20 cellular contexts compared by ENCODE assay signal in the genomic region with DNA sequence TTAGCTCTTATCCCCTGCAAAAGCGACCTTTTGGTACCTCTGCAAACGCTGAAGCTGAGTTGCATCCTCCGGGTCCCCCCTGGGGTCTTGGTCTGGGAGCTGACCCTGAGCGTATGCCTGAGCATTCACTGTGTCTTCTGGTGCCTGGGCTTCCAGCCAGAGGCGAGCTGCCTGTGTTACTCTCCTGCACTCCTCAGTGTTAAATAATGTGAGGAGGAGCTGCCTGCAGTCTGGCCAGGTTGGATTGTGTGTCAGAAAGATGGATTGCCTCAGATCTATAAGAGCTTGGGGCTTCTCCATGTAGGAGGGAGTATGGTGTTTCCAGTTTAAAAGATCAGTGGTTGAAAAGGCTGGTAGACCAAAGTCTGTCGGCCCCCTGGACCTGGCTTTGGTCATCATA. TPM values are rescaled to one million over a fixed set of nuclear protein-coding genes. Genes with fewer than 3 reads are reported as not detected.
DNase-seq lines count a peak whose midpoint lies in the region; ATAC-seq and TF ChIP-seq lines count a peak whose summit lies in the region.
"Had no signal": no experiment of that assay in that cellular context is flagged by ENCODE, and none has a peak within 500 bp of the region (broad histone marks: within the 10 kb centered on the region; RNA-seq: fewer than 3 reads in every experiment).

No MANE protein-coding gene starts in this region.

- 43% methylated on average over 6 of the region's 6 CpGs for WGBS in hepatocyte (ENCODE audit: low lambda C conversion rate, missing lambda C conversion rate)
- no CpG with 5 or more reads among the region's 6 CpGs for WGBS in trophoblast cell (ENCODE audit: extremely low coverage, insufficient coverage, insufficient read length)

- no peak overlapping the region for H3K23ac ChIP-seq in trophoblast cell (ENCODE audit: low read length)

- peaks cover 13 to 19% (median 14%) of the 10 kb centered on the region in 10 experiments; a peak in 18 of 20 replicates for H3K4me1 ChIP-seq in BLaER1 treated with 17β-estradiol and CSF1 and Interleukin-3, amounts not matched to agents 10 nM and 100 nM
- H3K4me1 ChIP-seq in hepatocyte (ENCODE audit: insufficient read depth) (peaks cover 10% of the 10 kb centered on the region), trophoblast cell (ENCODE audit: control insufficient read depth in 1 of 2, insufficient read depth in 2 of 2, low read length in 2 of 2) (peaks cover 3 to 7% of the 10 kb centered on the region in 2 experiments)

- no peaks in the 10 kb centered on the region for H3K9me2 ChIP-seq in hepatocyte (replicated peaks; ENCODE audit: insufficient read depth)

- intact Hi-C loops in CD4-positive, alpha-beta T cell (cut with DNase I, micrococcal nuclease): no loop called here

- CTCF ChIA-PET in WTC11 (lab: Charles Lee): interaction anchor here (1.1 to 2.6 kb wide), 5 partner anchors 9 to 419 kb away, joined by 3 to 16 read pairs (median 5); a partner anchor contains a TSS
- CTCF ChIA-PET in CD4-positive, alpha-beta T cell (lab: Charles Lee): no interaction called here

- H3K4me3 Mint-ChIP-seq in WTC11 (no peak overlapping the region), mesothelial cell of epicardium (no peak overlapping the region)
- no peak overlapping the region for H3K4me3 Mint-ChIP-seq in CD4-positive, alpha-beta T cell
- H3K4me3 Mint-ChIP-seq: activated CD8-positive, alpha-beta T cell treated with anti-CD3 and anti-CD28 coated beads, Interleukin-2, amount 10 ng/mL, durations not matched to agents 7 days and 5 days; CD8-positive, alpha-beta memory T cell; central memory CD8-positive, alpha-beta T cell had no signal

- H2BK120ac ChIP-seq in trophoblast cell (ENCODE audit: insufficient read depth, low read length, poor library complexity): no peak overlapping the region

- peaks cover 3% of the 10 kb centered on the region for H3K79me1 ChIP-seq in trophoblast cell (ENCODE audit: low read length)

- no peak overlapping the region for H4K91ac ChIP-seq in trophoblast cell (ENCODE audit: low read depth, low read length)

- H3K4ac ChIP-seq in trophoblast cell (ENCODE audit: low read depth, low read length): no peak overlapping the region

- H3K4me2 ChIP-seq in BLaER1 treated with 17β-estradiol and CSF1 and Interleukin-3, amounts not matched to agents 10 nM and 100 nM: peak overlapping the region; percentile 3 to 90 (median 41); a peak in 17 of 22 replicates
- peak overlapping the region; percentile 66 for H3K4me2 ChIP-seq in hepatocyte
- no peak overlapping the region for H3K4me2 ChIP-seq in trophoblast cell (ENCODE audit: low read length)

- H3K4me1 Mint-ChIP-seq in WTC11 (0 out of 2 replicates have a peak, but pooled peaks cover 2% of the 10 kb centered on the region), mesothelial cell of epicardium (peaks cover 11% of the 10 kb centered on the region)
- H3K4me1 Mint-ChIP-seq in CD4-positive, alpha-beta T cell (ENCODE audit: low read depth): no peaks in the 10 kb centered on the region
- H3K4me1 Mint-ChIP-seq: CD8-positive, alpha-beta memory T cell; central memory CD8-positive, alpha-beta T cell had no signal

- TF ChIP-seq CTCF in WTC11 (IDR thresholded peaks at IDR 0.05): no peak
- TF ChIP-seq CTCF in hepatocyte (IDR thresholded peaks at IDR 0.05; ENCODE audit: poor library complexity): no peak
- TF ChIP-seq CTCF in CD4-positive, alpha-beta T cell (IDR thresholded peaks at IDR 0.05): no peak
- no peak for TF ChIP-seq CTCF in mesothelial cell of epicardium (IDR thresholded peaks at IDR 0.05; ENCODE audit: unreplicated experiment)

- no peak for DNase-seq in WTC11 (ENCODE audit: low spot score)
- DNase-seq in hepatocyte (ENCODE audit: low spot score): no peak
- no peak for DNase-seq in trophoblast cell
- DNase-seq in HT-29 (ENCODE audit: low spot score): no peak
- no peak for DNase-seq in CD4-positive, alpha-beta T cell
- DNase-seq in mesothelial cell of epicardium (ENCODE audit: low spot score in 2 of 2, unreplicated experiment in 2 of 2): no peak
- DNase-seq in NCI-H526 (lab: John Stamatoyannopoulos, UW): no peak
- DNase-seq: activated CD4-positive, CD25-positive, alpha-beta regulatory T cell treated with anti-CD3 and anti-CD28 coated beads, Interleukin-2, amount 50 U/mL, for 72 hours; activated CD8-positive, alpha-beta T cell treated with anti-CD3 and anti-CD28 coated beads, Interleukin-2, amount 10 ng/mL, durations not matched to agents 7 days and 5 days; activated T-cell treated with anti-CD3 and anti-CD28 coated beads, Interleukin-2, amount 50 U/mL, for 1 hour; CD8-positive, alpha-beta memory T cell; GOT3; KG1; NCI-H1694 treated with DMSO at 0.1 percent for 48 hours; NK-92 treated with Interleukin-12 subunit alpha and Interleukin-12 subunit beta, amount 100 ng/mL, for 24 hours; stimulated activated CD4-positive, alpha-beta T cell treated with anti-CD3 and anti-CD28 coated beads, Interleukin-12 subunit alpha, Interleukin-12 subunit beta, amount 100 ng/mL, for 4 hours; T1000 had no signal

- no peaks in the 10 kb centered on the region for H3K27me3 Mint-ChIP-seq in WTC11 (ENCODE audit: low read depth)
- peaks cover 19% of the 10 kb centered on the region for H3K27me3 Mint-ChIP-seq in CD4-positive, alpha-beta T cell
- no peaks in the 10 kb centered on the region for H3K27me3 Mint-ChIP-seq in mesothelial cell of epicardium (ENCODE audit: low read depth)

- H4K12ac ChIP-seq in trophoblast cell (ENCODE audit: low read depth, low read length): no peak overlapping the region

- peaks cover 0 to 65% (median 0%) of the 10 kb centered on the region in 11 experiments; a peak in 9 of 22 replicates for H3K27me3 ChIP-seq in BLaER1 treated with 17β-estradiol and CSF1 and Interleukin-3, amounts not matched to agents 10 nM and 100 nM
- H3K27me3 ChIP-seq in hepatocyte (no peaks in the 10 kb centered on the region), trophoblast cell (ENCODE audit: insufficient read depth, low read length) (no peaks in the 10 kb centered on the region)
- peaks cover 14% of the 10 kb centered on the region for H3K27me3 ChIP-seq in CD4-positive, alpha-beta T cell (ENCODE audit: control insufficient read depth, insufficient read depth, low read length)

- H4K8ac ChIP-seq in trophoblast cell (ENCODE audit: low read depth, low read length): peak overlapping the region; percentile 7

- no peak overlapping the region for H3K9ac ChIP-seq in BLaER1 treated with 17β-estradiol and CSF1 and Interleukin-3, amounts not matched to agents 10 nM and 100 nM
- H3K9ac ChIP-seq in trophoblast cell (ENCODE audit: low read length): no peak overlapping the region

- H2AFZ ChIP-seq in hepatocyte (no peak overlapping the region), trophoblast cell (ENCODE audit: insufficient read depth, low read length, poor library complexity) (no peak overlapping the region)

- H3K27ac ChIP-seq in BLaER1 treated with 17β-estradiol and CSF1 and Interleukin-3, amounts not matched to agents 10 nM and 100 nM: no peak overlapping the region
- H3K27ac ChIP-seq in hepatocyte: no peak overlapping the region
- no peak overlapping the region for H3K27ac ChIP-seq in trophoblast cell (ENCODE audit: low read depth, low read length)
- H3K27ac ChIP-seq in CD4-positive, alpha-beta T cell (ENCODE audit: low read depth, low read length): no peak overlapping the region

- H3K36me3 Mint-ChIP-seq in WTC11: no peaks in the 10 kb centered on the region
- H3K36me3 Mint-ChIP-seq in CD4-positive, alpha-beta T cell (ENCODE audit: low read depth): no peaks in the 10 kb centered on the region
- H3K36me3 Mint-ChIP-seq in mesothelial cell of epicardium: no peaks in the 10 kb centered on the region
- H3K36me3 Mint-ChIP-seq: CD8-positive, alpha-beta memory T cell had no signal

- peaks cover 0 to 8% (median 0%) of the 10 kb centered on the region in 11 experiments; a peak in 3 of 22 replicates for H3K9me3 ChIP-seq in BLaER1 treated with 17β-estradiol and CSF1 and Interleukin-3, amounts not matched to agents 10 nM and 100 nM (replicated peaks in 1 of 11)
- H3K9me3 ChIP-seq in hepatocyte (ENCODE audit: low read depth) (no peaks in the 10 kb centered on the region), trophoblast cell (ENCODE audit: insufficient read depth, low read depth, low read length) (no peaks in the 10 kb centered on the region)
- H3K9me3 ChIP-seq in CD4-positive, alpha-beta T cell (ENCODE audit: control insufficient read depth, low read length): no peaks in the 10 kb centered on the region

- no peak overlapping the region for H2BK12ac ChIP-seq in trophoblast cell (ENCODE audit: low read length)

- H2AK5ac ChIP-seq in trophoblast cell (ENCODE audit: low read length): no peak overlapping the region

- H3K9me3 Mint-ChIP-seq in WTC11 (peaks cover 11% of the 10 kb centered on the region; the same call in 1 of the 2 replicates), mesothelial cell of epicardium (no peaks in the 10 kb centered on the region)
- H3K9me3 Mint-ChIP-seq in CD4-positive, alpha-beta T cell: no peaks in the 10 kb centered on the region
- H3K9me3 Mint-ChIP-seq: central memory CD8-positive, alpha-beta T cell had no signal

- ATAC-seq in WTC11: peak; percentile 41; the same call in 1 of the 2 replicates
- no peak for ATAC-seq in CD4-positive, alpha-beta T cell (ENCODE audit: poor library complexity)
- ATAC-seq: activated CD8-positive, alpha-beta T cell treated with anti-CD3 and anti-CD28 coated beads, Interleukin-2, amount 10 ng/mL, durations not matched to agents 7 days and 5 days had no signal

- H2BK5ac ChIP-seq in trophoblast cell (ENCODE audit: low read depth, low read length, poor library complexity): no peak overlapping the region

- POLR2A ChIA-PET in WTC11 (lab: Charles Lee): no interaction called here
- POLR2A ChIA-PET in CD4-positive, alpha-beta T cell (lab: Charles Lee): no interaction called here

- no peak overlapping the region for H3K14ac ChIP-seq in trophoblast cell (ENCODE audit: low read length)

- H3K27ac Mint-ChIP-seq in WTC11 (no peak overlapping the region), mesothelial cell of epicardium (no peak overlapping the region)
- no peak overlapping the region for H3K27ac Mint-ChIP-seq in CD4-positive, alpha-beta T cell
- H3K27ac Mint-ChIP-seq: activated CD8-positive, alpha-beta T cell treated with anti-CD3 and anti-CD28 coated beads, Interleukin-2, amount 10 ng/mL, durations not matched to agents 7 days and 5 days; CD8-positive, alpha-beta memory T cell had no signal

- H4K20me1 ChIP-seq in BLaER1 treated with 17β-estradiol and CSF1 and Interleukin-3, amounts not matched to agents 10 nM and 100 nM: peaks cover 0 to 20% (median 0%) of the 10 kb centered on the region in 11 experiments; a peak in 2 of 22 replicates
- no peaks in the 10 kb centered on the region for H4K20me1 ChIP-seq in hepatocyte (ENCODE audit: insufficient read depth, poor library complexity, severe bottlenecking)

- no peaks in the 10 kb centered on the region for H3K36me3 ChIP-seq in BLaER1 treated with 17β-estradiol and CSF1 and Interleukin-3, amounts not matched to agents 10 nM and 100 nM
- no peaks in the 10 kb centered on the region for H3K36me3 ChIP-seq in hepatocyte (replicated peaks; ENCODE audit: insufficient read depth, low read depth)
- no peaks in the 10 kb centered on the region for H3K36me3 ChIP-seq in trophoblast cell (ENCODE audit: control insufficient read depth in 1 of 2, insufficient read depth in 2 of 2, low read length in 2 of 2)

- no peak overlapping the region for H3K18ac ChIP-seq in trophoblast cell (ENCODE audit: low read length)

- H3K4me3 ChIP-seq in BLaER1 treated with 17β-estradiol and CSF1 and Interleukin-3, amounts not matched to agents 10 nM and 100 nM: no peak overlapping the region
- H3K4me3 ChIP-seq in hepatocyte: no peak overlapping the region
- H3K4me3 ChIP-seq in trophoblast cell (ENCODE audit: low read depth, low read length): no peak overlapping the region

- H3K79me2 ChIP-seq in hepatocyte (no peaks in the 10 kb centered on the region), trophoblast cell (ENCODE audit: control insufficient read depth, insufficient read depth, low read length, poor library complexity) (no peaks in the 10 kb centered on the region)

RNA-seq across cellular contexts. Expression of a gene that starts 8.7 kb away (rescaled TPM):
- 2.2 to 2.8 TPM (median 2.4 TPM) in 3 replicates for total RNA-seq in WTC11 (2021)
- total RNA-seq in hepatocyte: 6.1 and 8.7 TPM in 2 replicates
- polyA plus RNA-seq in hepatocyte: 16.5 and 16.6 TPM in 2 replicates
- polyA plus RNA-seq in trophoblast cell (2013): 17.5 and 17.8 TPM in 2 replicates
- 0.08 and 0.55 TPM in 2 replicates for total RNA-seq in HT-29 (2014; rRNA removed; shearing (Covaris generic))
- under 1 TPM; 0.63 to 0.95 TPM for total RNA-seq in CD4-positive, alpha-beta T cell
- total RNA-seq in mesothelial cell of epicardium: 4.0 to 5.2 TPM (median 4.3 TPM) in 3 replicates
- polyA plus RNA-seq: neural cell had no signal
